8 cellular contexts compared by ENCODE assay signal in the genomic region with DNA sequence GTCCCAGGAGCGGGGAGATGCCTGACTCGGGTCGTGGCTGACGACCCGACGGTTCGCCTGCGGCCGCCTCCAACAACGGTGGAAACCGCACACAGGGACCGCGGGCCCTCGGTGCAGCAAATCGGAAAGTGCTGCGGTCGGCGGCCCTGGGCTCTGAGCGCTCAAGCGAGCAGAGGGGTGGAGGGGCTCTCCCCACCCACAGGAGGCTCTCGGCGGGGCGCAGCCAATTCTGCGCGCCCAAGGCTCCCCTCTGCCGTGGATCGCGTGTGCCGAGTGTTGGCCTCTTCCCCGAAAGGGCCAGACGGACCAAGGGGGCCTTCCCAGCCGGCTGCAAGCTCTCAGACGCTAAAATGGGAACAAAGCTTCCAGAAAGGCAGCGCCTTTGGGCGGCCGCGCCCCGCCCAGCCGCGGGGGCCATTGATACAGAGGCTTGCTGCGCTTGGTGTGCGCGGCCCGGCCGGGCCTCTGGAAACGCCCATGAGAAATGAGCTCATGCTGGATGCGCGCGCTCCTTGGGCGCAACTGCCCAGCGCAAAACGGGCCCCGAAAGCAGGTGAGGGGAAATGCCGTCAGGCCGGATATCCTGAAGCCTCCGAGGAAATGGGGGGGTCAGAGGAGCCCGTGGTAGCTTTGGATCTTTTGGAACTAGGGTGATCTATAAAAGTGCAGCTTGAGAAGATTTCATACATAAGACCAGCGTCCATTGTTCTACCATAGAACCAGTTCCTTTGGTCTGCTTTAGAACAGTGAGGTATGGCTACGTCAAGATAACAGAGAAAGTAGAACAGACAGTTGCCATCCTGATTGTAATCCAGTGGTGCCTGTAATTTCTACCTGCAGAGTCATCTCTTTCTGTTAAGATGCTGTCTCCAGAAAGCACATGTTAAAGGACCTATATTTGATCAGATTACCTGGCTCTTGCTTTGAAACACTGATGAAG. TPM values are rescaled to one million over a fixed set of nuclear protein-coding genes. Genes with fewer than 3 reads are reported as not detected.
DNase-seq lines count a peak whose midpoint lies in the region; ATAC-seq and TF ChIP-seq lines count a peak whose summit lies in the region.

No MANE protein-coding gene starts in this region.

- H4K20me1 ChIP-seq in mammary epithelial cell (ENCODE audit: insufficient read depth, low read length) = no peaks in the 10 kb centered on the region
- peaks cover 31% of the 10 kb centered on the region for H4K20me1 ChIP-seq in smooth muscle cell (ENCODE audit: low read depth)

- H3K36me3 Mint-ChIP-seq in immature natural killer cell = peaks cover 4 to 14% (median 7%) of the 10 kb centered on the region in 3 donors

- in situ Hi-C loops in mammary epithelial cell (cut with MboI; ENCODE audit: low sequenced_read_pairs in 2 of 2) = loop anchor here (5.0 kb wide), 2 partner anchors 52 to 77 kb away; no protein-coding TSS in a partner anchor

- H3K27me3 Mint-ChIP-seq in immature natural killer cell (ENCODE audit: low read depth in 3 of 3) = peaks cover 17 to 21% (median 17%) of the 10 kb centered on the region in 3 donors

- dilution Hi-C loops in mammary epithelial cell (cut with HindIII; ENCODE audit: low sequenced_read_pairs) = loop anchor here (5.0 kb wide), 2 partner anchors 47 to 82 kb away; no protein-coding TSS in a partner anchor

- H3K4me3 ChIP-seq in ACC112 (ENCODE audit: low read depth, low read length) (peak overlapping the region; percentile 90), WERI-Rb-1 (ENCODE audit: low read depth, low read length) (peak overlapping the region; percentile 100), mammary epithelial cell (replicated peaks in 1 of 3; ENCODE audit: insufficient read depth in 1 of 3, low read depth in 2 of 3, low read length in 3 of 3) (peak overlapping the region; percentile 74 to 82 (median 78)), smooth muscle cell (peak overlapping the region; percentile 98)

- H3F3A ChIP-seq in smooth muscle cell (ENCODE audit: low read depth) = no peaks in the 10 kb centered on the region

- no peaks in the 10 kb centered on the region for H3K9me3 Mint-ChIP-seq in immature natural killer cell

- H3K27ac ChIP-seq in ACC112 (ENCODE audit: low read depth, low read length) (peak overlapping the region; percentile 93), WERI-Rb-1 (peak overlapping the region; percentile 99), mammary epithelial cell (ENCODE audit: insufficient read depth, low read depth, low read length) (peak overlapping the region; percentile 99), smooth muscle cell (ENCODE audit: low read depth) (peak overlapping the region; percentile 100)

- H3K4me1 ChIP-seq in ACC112 (ENCODE audit: control insufficient read depth, insufficient read depth, low read length, unreplicated experiment) = peaks cover 7% of the 10 kb centered on the region
- peaks cover 25% of the 10 kb centered on the region for H3K4me1 ChIP-seq in mammary epithelial cell (ENCODE audit: insufficient read depth, low read length)
- H3K4me1 ChIP-seq in smooth muscle cell (ENCODE audit: low read depth) = peaks cover 32% of the 10 kb centered on the region

- 1% methylated on average over 20 of the region's 59 CpGs for WGBS in mammary epithelial cell (ENCODE audit: low coverage, missing lambda C conversion rate)
- 1% methylated on average over 53 of the region's 59 CpGs for WGBS in smooth muscle cell (ENCODE audit: low lambda C conversion rate)

- CTCF ChIA-PET in mammary epithelial cell (lab: Charles Lee; ENCODE audit: low non-redundant PET) = interaction anchor here (0.7 kb wide), 2 partner anchors 34 to 88 kb away, joined by 3 to 4 read pairs; no protein-coding TSS in a partner anchor

- intact Hi-C loops in mammary epithelial cell (cut with micrococcal nuclease) = loop anchor here (1.0 to 2.0 kb wide), 5 partner anchors 18 to 75 kb away; no protein-coding TSS in a partner anchor

- H3K27me3 ChIP-seq in ACC112 (ENCODE audit: insufficient read depth, low read length) (no peaks in the 10 kb centered on the region), WERI-Rb-1 (ENCODE audit: insufficient read depth, low read depth, severe bottlenecking) (no peaks in the 10 kb centered on the region), mammary epithelial cell (ENCODE audit: insufficient read depth, low read length) (no peaks in the 10 kb centered on the region), smooth muscle cell (ENCODE audit: low read depth) (no peaks in the 10 kb centered on the region)

- H2AFZ ChIP-seq in ACC112 (ENCODE audit: low read length, unreplicated experiment) (peak overlapping the region; percentile 70), mammary epithelial cell (ENCODE audit: low read depth, low read length) (peak overlapping the region; percentile 57), smooth muscle cell (ENCODE audit: low read depth) (peak overlapping the region; percentile 73)

- H3K36me3 ChIP-seq in ACC112 (ENCODE audit: insufficient read depth, low read length) = no peaks in the 10 kb centered on the region
- H3K36me3 ChIP-seq in WERI-Rb-1 = peaks cover 3% of the 10 kb centered on the region
- no peaks in the 10 kb centered on the region for H3K36me3 ChIP-seq in mammary epithelial cell (ENCODE audit: insufficient read depth, low read length)
- no peaks in the 10 kb centered on the region for H3K36me3 ChIP-seq in smooth muscle cell (ENCODE audit: low read depth)

- H3K9me3 ChIP-seq in WERI-Rb-1 (ENCODE audit: severe bottlenecking) = no peaks in the 10 kb centered on the region
- no peaks in the 10 kb centered on the region for H3K9me3 ChIP-seq in mammary epithelial cell (replicated peaks; ENCODE audit: insufficient read depth, low read length)
- no peaks in the 10 kb centered on the region for H3K9me3 ChIP-seq in smooth muscle cell (replicated peaks; ENCODE audit: low read depth)

- H3K4me2 ChIP-seq in mammary epithelial cell (ENCODE audit: insufficient read depth, low read depth, low read length) (peak overlapping the region; percentile 84), smooth muscle cell (peak overlapping the region; percentile 89)

- DNase-seq in NCI-H2171 (lab: John Stamatoyannopoulos, UW) (peak; percentile 90), WERI-Rb-1 (peak; percentile 89), mammary epithelial cell (peak; percentile 93), immature natural killer cell (peak; percentile 79 to 83 (median 81)), smooth muscle cell (lab: John Stamatoyannopoulos, UW; ENCODE audit: unreplicated experiment) (peak; percentile 86)

- peak overlapping the region in 1 of 6 donors; percentile 93 for H3K27ac Mint-ChIP-seq in immature natural killer cell

- H3K79me2 ChIP-seq in ACC112 (ENCODE audit: control insufficient read depth, insufficient read depth, low read length, unreplicated experiment) (peaks cover 58% of the 10 kb centered on the region), mammary epithelial cell (ENCODE audit: insufficient read depth, low read length) (peaks cover 79% of the 10 kb centered on the region), smooth muscle cell (ENCODE audit: low read depth) (peaks cover 57% of the 10 kb centered on the region)

- H3K4me1 Mint-ChIP-seq in immature natural killer cell = peaks cover 11 to 18% of the 10 kb centered on the region in 2 donors

- TF ChIP-seq CTCF in WERI-Rb-1 (IDR thresholded peaks at IDR 0.05; ENCODE audit: low read depth, low read length) (no peak), mammary epithelial cell (conservative IDR thresholded peaks at IDR 0.05 in 1 of 2, IDR thresholded peaks at IDR 0.05 in 1 of 2; ENCODE audit: extremely low read depth in 1 of 2, insufficient read depth in 1 of 2, low read depth in 1 of 2, low read length in 2 of 2) (no peak), smooth muscle cell (IDR thresholded peaks at IDR 0.05; ENCODE audit: borderline replicate concordance, insufficient read depth, poor library complexity, severe bottlenecking) (no peak)

- no peak overlapping the region for H3K4me3 Mint-ChIP-seq in immature natural killer cell

- H3K9ac ChIP-seq in mammary epithelial cell (ENCODE audit: insufficient read depth, low read length) (peak overlapping the region; percentile 99), smooth muscle cell (ENCODE audit: low read depth) (peak overlapping the region; percentile 99)

- ATAC-seq in GM18858 (IDR thresholded peaks at IDR 0.05; ENCODE audit: unreplicated experiment) (peak; percentile 30), HG03064 (IDR thresholded peaks at IDR 0.05; ENCODE audit: low read depth, unreplicated experiment) (peak; percentile 40)

- BruUV-seq in mammary epithelial cell (replicated peaks; lab: Mats Ljungman, UMichigan) = TSS peak; percentile 1

RNA-seq across cellular contexts. Expression of a gene that starts 1.2 kb away (rescaled TPM):
- 10 to 100 TPM; 95.8 to 96.4 TPM for total RNA-seq in mammary epithelial cell
- polyA plus RNA-seq in mammary epithelial cell = 48.8 TPM
- polyA minus RNA-seq in mammary epithelial cell = 154 TPM
- 10 to 100 TPM; 11.9 to 26.6 (median 20.0) TPM for polyA plus RNA-seq in immature natural killer cell
- total RNA-seq in smooth muscle cell = 60.6 and 61.8 TPM in 2 replicates
- 27.3 and 36.6 TPM in 2 replicates for polyA plus RNA-seq in smooth muscle cell

Comparison
In these comparisons a context has a peak if more than half of its experiments do, and no peak if none do; other contexts are left out.
1. Peak in every context shown above with its lines: DNase-seq, ATAC-seq, H3K4me3 ChIP-seq and H3K27ac ChIP-seq.